ENCODE assay signal across 8 cellular contexts in the genomic region with DNA sequence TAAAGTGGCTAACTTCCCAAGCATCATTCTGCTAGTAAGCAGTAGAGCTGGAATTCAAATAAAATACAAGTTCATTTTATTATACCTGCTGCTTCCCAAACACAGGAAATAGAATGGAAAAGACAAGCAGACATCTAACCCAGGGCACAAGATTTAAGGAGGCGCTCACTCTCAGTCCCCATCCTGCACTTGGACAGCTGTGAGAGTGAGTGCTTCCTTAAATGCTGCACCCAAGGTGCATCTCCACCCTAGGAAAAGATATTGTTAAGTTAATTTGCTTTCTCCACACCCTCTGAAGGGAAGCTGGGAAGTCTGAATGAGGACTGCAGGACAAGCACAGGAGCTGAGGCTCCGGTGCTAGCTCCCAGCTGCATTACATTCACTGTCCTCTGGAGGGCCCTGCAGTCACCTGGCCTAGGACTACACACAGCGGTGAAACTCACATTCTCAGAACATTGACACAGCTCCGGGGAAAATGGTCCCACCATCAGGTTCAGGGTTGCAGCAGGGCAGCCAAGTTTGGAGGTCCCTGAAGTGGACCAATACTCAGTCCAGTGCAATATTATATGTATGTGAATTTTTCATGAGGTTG. TPM values are rescaled to one million over a fixed set of nuclear protein-coding genes. Genes with fewer than 3 reads are reported as not detected.
DNase-seq lines count a peak whose midpoint lies in the region; ATAC-seq and TF ChIP-seq lines count a peak whose summit lies in the region.

No MANE protein-coding gene starts in this region.

- no peak overlapping the region for H3K4me3 Mint-ChIP-seq in CD14-positive monocyte
- no peak overlapping the region for H3K4me3 Mint-ChIP-seq in H9

- H3K56ac ChIP-seq in H9 (ENCODE audit: insufficient read length, low read depth, low read length): no peak overlapping the region

- no peaks in the 10 kb centered on the region for H4K20me1 ChIP-seq in H9 (ENCODE audit: control insufficient read depth, insufficient read depth, insufficient read length)

- no peak overlapping the region for H3K23ac ChIP-seq in H9 (ENCODE audit: insufficient read length, low read depth, low read length)

- no peak overlapping the region for H3K4me2 ChIP-seq in H9 (ENCODE audit: insufficient read depth, insufficient read length, low read length)

- intact Hi-C loops in CD14-positive monocyte (cut with micrococcal nuclease): loop anchor here in 1 of 2 donors (5.0 to 10.0 kb wide), 2 partner anchors 71 to 226 kb away; no protein-coding TSS in a partner anchor

- H3K4ac ChIP-seq in H9 (ENCODE audit: low read depth, low read length): no peak overlapping the region

- no peak overlapping the region for H3K14ac ChIP-seq in H9 (ENCODE audit: insufficient read depth, low read length)

- H3K27me3 Mint-ChIP-seq in CD14-positive monocyte (ENCODE audit: low read depth in 3 of 3): peaks cover 0 to 1% (median 0%) of the 10 kb centered on the region in 3 donors
- H3K27me3 Mint-ChIP-seq in H9 (ENCODE audit: low read depth): no peaks in the 10 kb centered on the region

- H3T11ph ChIP-seq in H9 (ENCODE audit: low read length): no peak overlapping the region

- peaks cover 2% of the 10 kb centered on the region; the same call in 1 of the 2 replicates for H3K4me1 ChIP-seq in H9 (ENCODE audit: insufficient read depth, low read length)

- no peak overlapping the region for H3K18ac ChIP-seq in H9 (ENCODE audit: insufficient read length, low read depth, low read length)

- H3K9me3 ChIP-seq in H9 (ENCODE audit: control insufficient read depth, low read depth, low read length): no peaks in the 10 kb centered on the region

- no peak overlapping the region for H3K9ac ChIP-seq in H9 (ENCODE audit: extremely low read depth, insufficient read length, low read length)

- no peaks in the 10 kb centered on the region for H3K27me3 ChIP-seq in H9 (ENCODE audit: insufficient read depth, low read length)

- no peak overlapping the region for H2BK5ac ChIP-seq in H9 (ENCODE audit: insufficient read length, low read length)

- ATAC-seq in GM18498 (IDR thresholded peaks at IDR 0.05; ENCODE audit: unreplicated experiment): no peak
- no peak for ATAC-seq in HG03378 (IDR thresholded peaks at IDR 0.05; ENCODE audit: unreplicated experiment)

- H4K91ac ChIP-seq in H9 (ENCODE audit: insufficient read length, low read depth, low read length): no peak overlapping the region

- no peaks in the 10 kb centered on the region for H3K79me1 ChIP-seq in H9 (ENCODE audit: insufficient read depth, low read depth, low read length, poor library complexity, severe bottlenecking)

- peak; percentile 83 for TF ChIP-seq CTCF in CD14-positive monocyte (IDR thresholded peaks at IDR 0.05)
- peak; percentile 83 for TF ChIP-seq CTCF in H9 (conservative IDR thresholded peaks at IDR 0.05)
- peak; percentile 66 for TF ChIP-seq CTCF in VCaP (conservative IDR thresholded peaks at IDR 0.05)

- H2AFZ ChIP-seq in H9 (ENCODE audit: low read length): no peak overlapping the region

- no peak overlapping the region for H2AK5ac ChIP-seq in H9 (ENCODE audit: insufficient read length, low read length)

- H4K5ac ChIP-seq in H9 (ENCODE audit: insufficient read length, low read depth, low read length): no peak overlapping the region

- H3K9me3 Mint-ChIP-seq in CD14-positive monocyte (no peaks in the 10 kb centered on the region), H9 (no peaks in the 10 kb centered on the region)

- H3K79me2 ChIP-seq in H9 (ENCODE audit: insufficient read depth, low read length): no peaks in the 10 kb centered on the region

- no peak overlapping the region for H2BK12ac ChIP-seq in H9 (ENCODE audit: insufficient read length, low read depth, low read length)

- H3K36me3 Mint-ChIP-seq in CD14-positive monocyte (peaks cover 52 to 66% of the 10 kb centered on the region in 2 donors), H9 (ENCODE audit: insufficient read depth in 1 of 3, low read depth in 3 of 3) (peaks cover 19 to 37% (median 24%) of the 10 kb centered on the region in 3 experiments; a peak in 6 of 7 replicates)

- H3K27ac Mint-ChIP-seq in CD14-positive monocyte: peak overlapping the region in 1 of 7 donors; percentile 10
- H3K27ac Mint-ChIP-seq in H9: 0 out of 7 replicates have a peak overlapping the region, but pooled peaks of 1 of the 3 experiments have one; percentile 24

- DNase-seq in CD14-positive monocyte (ENCODE audit: low spot score) (no peak), H9 (peak; percentile 88), kidney tubule cell (ENCODE audit: low spot score) (peak; percentile 32), COLO668 (lab: John Stamatoyannopoulos, UW; ENCODE audit: unreplicated experiment) (no peak)
- no peak for DNase-seq in activated CD8-positive, alpha-beta memory T cell treated with anti-CD3 and anti-CD28 coated beads, Interleukin-2, amount 50 U/mL, for 48 hours

- no peaks in the 10 kb centered on the region for H3K23me2 ChIP-seq in H9 (ENCODE audit: insufficient read length, low read depth, low read length, poor library complexity, severe bottlenecking)

- H2BK15ac ChIP-seq in H9 (ENCODE audit: low read depth, low read length): no peak overlapping the region

- H4K8ac ChIP-seq in H9 (replicated peaks; ENCODE audit: insufficient read length, low read depth, low read length): no peak overlapping the region

- no peak overlapping the region for H2BK120ac ChIP-seq in H9 (ENCODE audit: low read depth, low read length, poor library complexity, severe bottlenecking)

- H3K4me1 Mint-ChIP-seq in CD14-positive monocyte (peaks cover 4% of the 10 kb centered on the region), H9 (peaks cover 17 to 29% of the 10 kb centered on the region in 2 experiments)

- WGBS in H9 (ENCODE audit: extremely low coverage, insufficient read length, low lambda C conversion rate): no CpG with 5 or more reads among the region's 4 CpGs

- H2BK20ac ChIP-seq in H9 (ENCODE audit: low read depth, low read length, poor library complexity, severe bottlenecking): no peak overlapping the region

- H3K27ac ChIP-seq in H9 (ENCODE audit: insufficient read length, low read depth, low read length) (no peak overlapping the region), VCaP (no peak overlapping the region)

RNA-seq across cellular contexts. Expression of a gene that starts 14.2 kb away (rescaled TPM):
- 10 to 100 TPM; 71.3 to 89.3 TPM for polyA plus RNA-seq in CD14-positive monocyte
- total RNA-seq in H9 (2021): 20.2 and 22.2 TPM in 2 replicates

RNA-seq across cellular contexts. Expression of a gene that starts 33.9 kb away (rescaled TPM):
- polyA plus RNA-seq in CD14-positive monocyte: not detected
- total RNA-seq in H9 (2021): not detected in 2 replicates

RNA-seq across cellular contexts. Expression of a gene that starts 58.3 kb away (rescaled TPM):
- 1 to 10 TPM; 1.6 to 3.2 TPM for polyA plus RNA-seq in CD14-positive monocyte
- 20.2 and 20.8 TPM in 2 replicates for total RNA-seq in H9 (2021)

Comparison
In these comparisons a context has a peak if more than half of its experiments do, and no peak if none do; other contexts are left out.
1. DNase-seq: peak in H9 (single experiment) and kidney tubule cell (single experiment); none in CD14-positive monocyte (single experiment), COLO668 (single experiment) and activated CD8-positive, alpha-beta memory T cell treated with anti-CD3 and anti-CD28 coated beads, Interleukin-2, amount 50 U/mL, for 48 hours (single experiment).
2. Peak in every context shown above with its lines, with median percentiles within 50 percentile points of each other: CTCF ChIP-seq.